Comparison of ENCODE assay signal across 35 cellular contexts in the genomic region with DNA sequence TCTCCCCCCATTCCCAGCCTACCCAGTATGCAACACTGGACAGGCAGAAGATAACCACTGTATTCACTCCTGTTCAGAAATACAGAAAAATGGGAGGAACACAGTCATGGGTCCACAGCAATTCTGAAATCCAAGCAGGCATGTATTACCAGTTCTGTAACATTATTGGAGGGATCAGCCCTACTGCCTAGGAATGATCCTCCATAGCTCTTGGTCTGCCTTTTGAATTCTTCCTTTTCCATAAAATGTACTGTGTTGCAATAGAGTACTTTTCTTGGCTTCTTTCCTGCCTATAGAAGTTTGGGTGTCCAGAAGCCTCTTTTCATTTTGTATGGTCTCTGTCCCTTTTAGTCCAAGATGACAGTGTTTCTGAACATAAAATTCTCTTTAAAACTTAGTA. TPM values are rescaled to one million over a fixed set of nuclear protein-coding genes. Genes with fewer than 3 reads are reported as not detected.
DNase-seq lines count a peak whose midpoint lies in the region; ATAC-seq, FAIRE-seq and TF ChIP-seq lines count a peak whose summit lies in the region.
"Had no signal": no experiment of that assay in that cellular context is flagged by ENCODE, and none has a peak within 500 bp of the region (broad histone marks: within the 10 kb centered on the region; RNA-seq: fewer than 3 reads in every experiment).

No MANE protein-coding gene starts in this region.

- ATAC-seq in GM19023 (IDR thresholded peaks at IDR 0.05; ENCODE audit: unreplicated experiment) = no peak
- ATAC-seq: activated CD4-positive, alpha-beta T cell treated with anti-CD3 and anti-CD28 coated beads for 36 hours; mucosa of descending colon; natural killer cell; Panc1; stimulated activated effector memory CD8-positive, alpha-beta T cell treated with anti-CD3 and anti-CD28 coated beads, Interleukin-12 subunit alpha, Interleukin-12 subunit beta, amount 100 ng/mL, for 72 hours had no signal

- peaks cover 30% of the 10 kb centered on the region; the same call in 1 of the 2 replicates for H3K79me2 ChIP-seq in GM23248 (ENCODE audit: insufficient read depth)
- peaks cover 40% of the 10 kb centered on the region for H3K79me2 ChIP-seq in smooth muscle cell (ENCODE audit: low read depth)

- TF ChIP-seq EP300 in esophagus muscularis mucosa (IDR thresholded peaks at IDR 0.05) = no peak

- H3K36me3 ChIP-seq in GM23248 (ENCODE audit: low read depth) (no peaks in the 10 kb centered on the region), SK-N-MC (ENCODE audit: insufficient read depth, low read length) (peaks cover 3% of the 10 kb centered on the region; the same call in 1 of the 2 replicates), smooth muscle cell (ENCODE audit: low read depth) (no peaks in the 10 kb centered on the region), esophagus muscularis mucosa (no peaks in the 10 kb centered on the region), kidney (ENCODE audit: control insufficient read depth in 1 of 2, insufficient read depth in 2 of 2, low read length in 2 of 2) (no peaks in the 10 kb centered on the region)
- H3K36me3 ChIP-seq: ascending aorta, sigmoid colon, tibial nerve had no signal

- H3K4me1 ChIP-seq in GM23248 (ENCODE audit: insufficient read depth) (0 out of 2 replicates have a peak, but pooled peaks cover 3% of the 10 kb centered on the region), smooth muscle cell (ENCODE audit: low read depth) (peaks cover under 1% of the 10 kb centered on the region), esophagus muscularis mucosa (peaks cover 0 to 9% (median 6%) of the 10 kb centered on the region in 4 donors), kidney (ENCODE audit: control insufficient read depth in 1 of 2, insufficient read depth in 1 of 2, low read depth in 1 of 2, low read length in 2 of 2) (no peaks in the 10 kb centered on the region)
- H3K4me1 ChIP-seq: ascending aorta, sigmoid colon, tibial nerve had no signal

- no peak for TF ChIP-seq POLR2A in esophagus muscularis mucosa (IDR thresholded peaks at IDR 0.05; ENCODE audit: low read depth)

- no peaks in the 10 kb centered on the region for H3K27me3 ChIP-seq in GM23248 (replicated peaks; ENCODE audit: insufficient read depth)
- no peaks in the 10 kb centered on the region for H3K27me3 ChIP-seq in smooth muscle cell (ENCODE audit: low read depth)
- H3K27me3 ChIP-seq in esophagus muscularis mucosa = no peaks in the 10 kb centered on the region
- H3K27me3 ChIP-seq: ascending aorta, sigmoid colon, tibial nerve had no signal

- FAIRE-seq in kidney (lab: Jason Lieb, UNC) = no peak
- FAIRE-seq: H1 had no signal

- H3F3A ChIP-seq in GM23248 (ENCODE audit: insufficient read depth) (no peaks in the 10 kb centered on the region), smooth muscle cell (ENCODE audit: low read depth) (peaks cover 6% of the 10 kb centered on the region)

- no peaks in the 10 kb centered on the region for H3K9me2 ChIP-seq in GM23248 (ENCODE audit: insufficient read depth)

- TF ChIP-seq CTCF in smooth muscle cell (IDR thresholded peaks at IDR 0.05; ENCODE audit: borderline replicate concordance, insufficient read depth, poor library complexity, severe bottlenecking) (no peak), esophagus muscularis mucosa (IDR thresholded peaks at IDR 0.05) (no peak), kidney (IDR thresholded peaks at IDR 0.05; ENCODE audit: borderline replicate concordance, extremely low read depth, insufficient read depth) (no peak)

- H3K4me3 ChIP-seq in GM23248 (no peak overlapping the region), SK-N-MC (no peak overlapping the region), smooth muscle cell (no peak overlapping the region), esophagus muscularis mucosa (no peak overlapping the region), kidney (ENCODE audit: low read length in 2 of 2) (no peak overlapping the region)
- H3K4me3 ChIP-seq: ascending aorta, mucosa of descending colon, psoas muscle, sigmoid colon, tibial nerve had no signal

- intact Hi-C loops in esophagus muscularis mucosa (cut with DNase I) = no loop called here
- intact Hi-C loops in kidney (cut with DNase I) = no loop called here

- H3K27ac ChIP-seq in GM23248 (no peak overlapping the region), SK-N-MC (peak overlapping the region; percentile 72), smooth muscle cell (ENCODE audit: low read depth) (peak overlapping the region; percentile 31), esophagus muscularis mucosa (replicated peaks in 1 of 4) (no peak overlapping the region), kidney (ENCODE audit: low read depth in 2 of 2, low read length in 2 of 2) (no peak overlapping the region)
- H3K27ac ChIP-seq: ascending aorta, C4-2B, psoas muscle, sigmoid colon, tibial nerve had no signal

- no peak overlapping the region for H3K9ac ChIP-seq in GM23248
- no peak overlapping the region for H3K9ac ChIP-seq in SK-N-MC (ENCODE audit: insufficient read length)
- no peak overlapping the region for H3K9ac ChIP-seq in smooth muscle cell (ENCODE audit: low read depth)
- peak overlapping the region in 1 of 2 donors; percentile 12 for H3K9ac ChIP-seq in kidney (ENCODE audit: low read length in 2 of 2)

- H2AFZ ChIP-seq in GM23248 = no peak overlapping the region
- no peak overlapping the region for H2AFZ ChIP-seq in smooth muscle cell (ENCODE audit: low read depth)

- H3K9me3 ChIP-seq in GM23248 (ENCODE audit: low read depth) = no peaks in the 10 kb centered on the region
- H3K9me3 ChIP-seq in SK-N-MC (ENCODE audit: low read depth, low read length) = no peaks in the 10 kb centered on the region
- H3K9me3 ChIP-seq in smooth muscle cell (replicated peaks; ENCODE audit: low read depth) = no peaks in the 10 kb centered on the region
- H3K9me3 ChIP-seq in esophagus muscularis mucosa = no peaks in the 10 kb centered on the region
- no peaks in the 10 kb centered on the region for H3K9me3 ChIP-seq in kidney (ENCODE audit: control insufficient read depth in 1 of 2, low read length in 2 of 2)
- H3K9me3 ChIP-seq: ascending aorta, mucosa of descending colon, psoas muscle, sigmoid colon, tibial nerve had no signal

- no peak overlapping the region for H3K4me2 ChIP-seq in GM23248 (ENCODE audit: unreplicated experiment)
- no peak overlapping the region for H3K4me2 ChIP-seq in smooth muscle cell

- in situ Hi-C loops in GM23248 (cut with MboI) = no loop called here

- DNase-seq in GM23248 (peak; percentile 10), SK-N-MC (ENCODE audit: low read depth, low spot score) (no peak), fibroblast of peridontal ligament (ENCODE audit: extremely low read depth) (peak; percentile 27), smooth muscle cell (lab: John Stamatoyannopoulos, UW; ENCODE audit: unreplicated experiment) (no peak), esophagus muscularis mucosa (ENCODE audit: extremely low spot score) (no peak), kidney (no peak)
- DNase-seq: activated CD4-positive, alpha-beta T cell treated with anti-CD3 and anti-CD28 coated beads for 36 hours; activated T-cell treated with anti-CD3 and anti-CD28 coated beads for 4 hours; caudate nucleus; cortex of kidney; effector memory CD4-positive, alpha-beta T cell; erythroblast; GDM1; hypothalamus; KG1; left colon; MM.1S; mucosa of descending colon; natural killer cell; NCI-H1105 treated with DMSO at 0.1 percent for 48 hours; NCI-H2029 treated with DMSO at 0.1 percent for 48 hours; NCI-H2227 treated with DMSO at 0.1 percent for 48 hours; NCI-H526; NK-92 treated with Interleukin-12 subunit alpha and Interleukin-12 subunit beta, amount 100 ng/mL, for 24 hours; nucleus accumbens; psoas muscle; SHP77 treated with DMSO at 0.1 percent for 48 hours; sigmoid colon had no signal

- H4K20me1 ChIP-seq in GM23248 (ENCODE audit: insufficient read depth) = no peaks in the 10 kb centered on the region
- H4K20me1 ChIP-seq in smooth muscle cell (ENCODE audit: low read depth) = peaks cover 95% of the 10 kb centered on the region

RNA-seq across cellular contexts. Expression of a gene that starts 46.5 kb away (rescaled TPM):
- 13.7 and 25.0 TPM in 2 replicates for total RNA-seq in GM23248 (2014; rRNA removed; shearing (Covaris generic))
- polyA plus RNA-seq in GM23248 (2016; fragmentation: Nextera tagmentation; extraction: Ambion mirVana) = 22.3 and 22.4 TPM in 2 replicates
- 32.0 and 35.6 TPM in 2 replicates for total RNA-seq in smooth muscle cell
- polyA plus RNA-seq in smooth muscle cell = 33.6 and 39.0 TPM in 2 replicates
- total RNA-seq in esophagus muscularis mucosa = 10 to 100 TPM in 3 of 4 donors, 1 to 10 TPM in 1; 9.5 to 16.6 (median 11.5) TPM
- 23.7 TPM for total RNA-seq in kidney
- 10.0 TPM for polyA plus RNA-seq in kidney (ENCODE audit: insufficient read depth, low read depth, low replicate concordance)

Comparison
In these comparisons a context has a peak if more than half of its experiments do, and no peak if none do; other contexts are left out.
1. DNase-seq: peak in GM23248 (single experiment) and fibroblast of peridontal ligament (single experiment); none in SK-N-MC (single experiment), smooth muscle cell (single experiment), esophagus muscularis mucosa (single experiment) and kidney (single experiment).
2. H3K27ac ChIP-seq: peak in SK-N-MC (single experiment) and smooth muscle cell (single experiment); none in GM23248 (single experiment), esophagus muscularis mucosa (0 of 4) and kidney (0 of 2).